Comparison of ENCODE assay signal across 1 cellular context in the genomic region with DNA sequence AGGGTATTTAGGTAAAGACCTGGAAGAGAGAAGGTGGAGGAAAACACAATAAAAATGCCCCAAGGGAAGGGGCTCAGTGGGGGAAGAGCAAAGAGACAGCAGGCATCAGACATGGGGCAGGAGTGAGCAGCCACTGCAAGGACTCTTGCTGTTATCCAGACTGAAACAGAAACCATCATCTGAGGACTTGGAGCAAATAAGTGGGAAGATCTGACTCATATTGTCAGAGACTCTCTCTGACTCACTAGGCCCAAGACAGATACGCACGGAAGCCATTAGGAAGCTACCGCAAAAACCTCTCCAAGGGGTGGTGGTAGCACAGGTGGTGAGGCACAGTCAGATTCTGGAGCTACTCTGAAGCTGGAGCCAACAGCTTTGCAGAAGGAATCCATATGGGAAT.
TF ChIP-seq lines count a peak whose summit lies in the region.

No MANE protein-coding gene starts in this region.

TF ChIP-seq in GM12878, 131 proteins besides CTCF, POLR2A, EP300 and RAD21 (continued from another document):
- TF ChIP-seq BMI1 (IDR thresholded peaks at IDR 0.05; ENCODE audit: borderline replicate concordance) (no peak), RUNX3 (IDR thresholded peaks at IDR 0.05; ENCODE audit: low read length) (peak; percentile 77), IKZF1 (conservative IDR thresholded peaks at IDR 0.05) (peak; percentile 29; the same call in 1 of the 2 replicates), CHD2 (IDR thresholded peaks at IDR 0.05; ENCODE audit: borderline replicate concordance, low read depth, low read length) (no peak), SP1 (IDR thresholded peaks at IDR 0.05; ENCODE audit: low read depth, low read length) (no peak), IRF3 (IDR thresholded peaks at IDR 0.05) (no peak), CEBPB (IDR thresholded peaks at IDR 0.05; ENCODE audit: borderline replicate concordance in 1 of 2, low read depth in 2 of 2, low read length in 2 of 2) (no peak), ZBTB40 (IDR thresholded peaks at IDR 0.05; ENCODE audit: borderline replicate concordance) (no peak), HDAC6 (IDR thresholded peaks at IDR 0.05; ENCODE audit: unreplicated experiment) (no peak), CBFB (IDR thresholded peaks at IDR 0.05; ENCODE audit: low read depth) (no peak), TBL1XR1 (IDR thresholded peaks at IDR 0.05; ENCODE audit: low read depth, low read length) (no peak), HDGF (IDR thresholded peaks at IDR 0.05) (no peak)
- TF ChIP-seq, protein P1, sequence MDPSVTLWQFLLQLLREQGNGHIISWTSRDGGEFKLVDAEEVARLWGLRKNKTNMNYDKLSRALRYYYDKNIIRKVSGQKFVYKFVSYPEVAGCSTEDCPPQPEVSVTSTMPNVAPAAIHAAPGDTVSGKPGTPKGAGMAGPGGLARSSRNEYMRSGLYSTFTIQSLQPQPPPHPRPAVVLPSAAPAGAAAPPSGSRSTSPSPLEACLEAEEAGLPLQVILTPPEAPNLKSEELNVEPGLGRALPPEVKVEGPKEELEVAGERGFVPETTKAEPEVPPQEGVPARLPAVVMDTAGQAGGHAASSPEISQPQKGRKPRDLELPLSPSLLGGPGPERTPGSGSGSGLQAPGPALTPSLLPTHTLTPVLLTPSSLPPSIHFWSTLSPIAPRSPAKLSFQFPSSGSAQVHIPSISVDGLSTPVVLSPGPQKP (IDR thresholded peaks at IDR 0.05; ENCODE audit: low read depth, low read length): no peak
